Comparison of ENCODE assay signal across 15 cellular contexts in the genomic region with DNA sequence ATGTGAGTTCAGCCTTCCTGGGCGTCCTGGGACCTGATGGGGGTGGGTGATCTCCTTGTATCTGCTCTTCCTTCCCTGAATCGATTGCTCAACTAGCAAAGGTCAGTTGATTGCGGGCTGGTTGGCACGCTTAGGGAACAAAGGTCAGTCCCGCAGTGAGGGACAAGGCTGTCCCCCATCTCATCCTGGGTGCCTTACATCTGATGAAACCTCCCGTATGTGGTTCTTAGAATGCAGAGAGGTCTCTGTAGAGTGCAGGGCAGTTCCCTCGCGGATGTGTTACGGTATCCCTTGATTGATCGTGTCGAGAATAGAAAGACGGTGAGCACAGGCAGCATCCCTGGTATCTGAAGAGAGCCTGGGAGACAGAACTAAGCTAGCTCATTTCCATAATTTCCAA. TPM values are rescaled to one million over a fixed set of nuclear protein-coding genes. Genes with fewer than 3 reads are reported as not detected.
DNase-seq lines count a peak whose midpoint lies in the region; ATAC-seq and TF ChIP-seq lines count a peak whose summit lies in the region.
"Had no signal": no experiment of that assay in that cellular context is flagged by ENCODE, and none has a peak within 500 bp of the region (broad histone marks: within the 10 kb centered on the region; RNA-seq: fewer than 3 reads in every experiment).

No MANE protein-coding gene starts in this region.

- no peak overlapping the region for H3K4me3 Mint-ChIP-seq in CD4-positive, CD25-positive, alpha-beta regulatory T cell
- H3K4me3 Mint-ChIP-seq in HFFc6: no peak overlapping the region
- H3K4me3 Mint-ChIP-seq in osteocyte (ENCODE audit: unreplicated experiment): no peak overlapping the region

- ATAC-seq in CD4-positive, CD25-positive, alpha-beta regulatory T cell (ENCODE audit: low read depth in 2 of 2): no peak
- ATAC-seq: Panc1 had no signal

- no peaks in the 10 kb centered on the region for H3K27me3 ChIP-seq in CD4-positive, CD25-positive, alpha-beta regulatory T cell (ENCODE audit: control insufficient read depth, insufficient read depth, low read length)
- H3K27me3 ChIP-seq: BLaER1 treated with 17β-estradiol and CSF1 and Interleukin-3, amounts not matched to agents 10 nM and 100 nM had no signal

- peaks cover 21% of the 10 kb centered on the region for H3K4me1 ChIP-seq in CD4-positive, CD25-positive, alpha-beta regulatory T cell (ENCODE audit: control insufficient read depth, insufficient read depth, low read length, poor library complexity, severe bottlenecking)

- H3K36me3 ChIP-seq in CD4-positive, CD25-positive, alpha-beta regulatory T cell (ENCODE audit: control insufficient read depth, insufficient read depth, low read length): peaks cover 23% of the 10 kb centered on the region

- no peak overlapping the region for H3K4me3 ChIP-seq in CD4-positive, CD25-positive, alpha-beta regulatory T cell (ENCODE audit: low read depth, low read length)
- no peak overlapping the region for H3K4me3 ChIP-seq in coronary artery
- H3K4me3 ChIP-seq: BLaER1 treated with 17β-estradiol and CSF1 and Interleukin-3, amounts not matched to agents 10 nM and 100 nM; GM23248 had no signal

- H3K27me3 Mint-ChIP-seq in CD4-positive, CD25-positive, alpha-beta regulatory T cell: no peaks in the 10 kb centered on the region
- H3K27me3 Mint-ChIP-seq in HFFc6 (ENCODE audit: insufficient read depth) (peaks cover 3% of the 10 kb centered on the region; the same call in 1 of the 2 replicates), osteocyte (ENCODE audit: unreplicated experiment) (no peaks in the 10 kb centered on the region)

- H3K36me3 Mint-ChIP-seq in CD4-positive, CD25-positive, alpha-beta regulatory T cell: peaks cover 7% of the 10 kb centered on the region
- H3K36me3 Mint-ChIP-seq in HFFc6 (ENCODE audit: low read depth) (peaks cover 11% of the 10 kb centered on the region), osteocyte (ENCODE audit: unreplicated experiment) (peaks cover 3% of the 10 kb centered on the region)

- peaks cover 24 to 61% (median 45%) of the 10 kb centered on the region in 4 donors for H3K4me1 Mint-ChIP-seq in CD4-positive, CD25-positive, alpha-beta regulatory T cell
- H3K4me1 Mint-ChIP-seq in HFFc6 (ENCODE audit: low read depth) (peaks cover 36% of the 10 kb centered on the region), osteocyte (ENCODE audit: unreplicated experiment) (peaks cover 34% of the 10 kb centered on the region)

- no peak for DNase-seq in CD4-positive, CD25-positive, alpha-beta regulatory T cell
- no peak for DNase-seq in HFFc6
- DNase-seq in coronary artery (ENCODE audit: low spot score): no peak
- peak; percentile 42 for DNase-seq in osteocyte (ENCODE audit: extremely low spot score, unreplicated experiment)
- DNase-seq in NCI-H226: no peak
- no peak for DNase-seq in NOMO-1 (lab: John Stamatoyannopoulos, UW; ENCODE audit: unreplicated experiment in 2 of 2)
- DNase-seq in globus pallidus (ENCODE audit: low spot score): no peak
- DNase-seq in kidney glomerular epithelial cell (lab: John Stamatoyannopoulos, UW): no peak
- DNase-seq: GM23248; KG1; NCI-H1436 treated with DMSO at 0.1 percent for 48 hours; NCI-H510A; stimulated activated CD4-positive, alpha-beta T cell treated with anti-CD3 and anti-CD28 coated beads, Interleukin-2, amount 100 ng/mL, for 24 hours had no signal

- no peak overlapping the region for H3K27ac ChIP-seq in CD4-positive, CD25-positive, alpha-beta regulatory T cell (ENCODE audit: insufficient read depth, low read length, poor library complexity, severe bottlenecking)
- peak overlapping the region; percentile 42 to 44 for H3K27ac ChIP-seq in coronary artery
- H3K27ac ChIP-seq: GM23248 had no signal

- no peak for TF ChIP-seq CTCF in HFFc6 (IDR thresholded peaks at IDR 0.05)
- no peak for TF ChIP-seq CTCF in coronary artery (IDR thresholded peaks at IDR 0.05)
- no peak for TF ChIP-seq CTCF in osteocyte (IDR thresholded peaks at IDR 0.05)

- H3K27ac Mint-ChIP-seq in CD4-positive, CD25-positive, alpha-beta regulatory T cell: peak overlapping the region; percentile 9 to 92 (median 86)
- peak overlapping the region; percentile 62; the same call in 1 of the 2 replicates for H3K27ac Mint-ChIP-seq in HFFc6
- peak overlapping the region; percentile 39 for H3K27ac Mint-ChIP-seq in osteocyte (ENCODE audit: unreplicated experiment)

- H3K9me3 ChIP-seq in CD4-positive, CD25-positive, alpha-beta regulatory T cell (ENCODE audit: control insufficient read depth in 2 of 2, low read length in 2 of 2): no peaks in the 10 kb centered on the region

- no peaks in the 10 kb centered on the region for H3K9me3 Mint-ChIP-seq in CD4-positive, CD25-positive, alpha-beta regulatory T cell
- H3K9me3 Mint-ChIP-seq in HFFc6: no peaks in the 10 kb centered on the region
- H3K9me3 Mint-ChIP-seq in osteocyte (ENCODE audit: unreplicated experiment): no peaks in the 10 kb centered on the region

RNA-seq across cellular contexts. Expression of gene RBM44, which starts 56.4 kb away (rescaled TPM):
- 4.5 TPM for total RNA-seq in CD4-positive, CD25-positive, alpha-beta regulatory T cell
- polyA plus RNA-seq in CD4-positive, CD25-positive, alpha-beta regulatory T cell: under 1 TPM in 2 of 4 donors, not detected in 2; 0.21 to 0.28 TPM
- total RNA-seq in HFFc6 (2021; fragmentation: NEBNext Ultra II Directional; extraction: Animal tissue kit (Norgen Biotek cat#: 25700)): under 1 TPM in 5 of 6 experiments, not detected in 1; 0.07 to 0.10 (median 0.09) TPM
- 0.46 and 0.63 TPM in 2 replicates for total RNA-seq in osteocyte
- polyA plus RNA-seq: GM23248 had no signal
